ENCODE assay signal across 9 cellular contexts in the genomic region with DNA sequence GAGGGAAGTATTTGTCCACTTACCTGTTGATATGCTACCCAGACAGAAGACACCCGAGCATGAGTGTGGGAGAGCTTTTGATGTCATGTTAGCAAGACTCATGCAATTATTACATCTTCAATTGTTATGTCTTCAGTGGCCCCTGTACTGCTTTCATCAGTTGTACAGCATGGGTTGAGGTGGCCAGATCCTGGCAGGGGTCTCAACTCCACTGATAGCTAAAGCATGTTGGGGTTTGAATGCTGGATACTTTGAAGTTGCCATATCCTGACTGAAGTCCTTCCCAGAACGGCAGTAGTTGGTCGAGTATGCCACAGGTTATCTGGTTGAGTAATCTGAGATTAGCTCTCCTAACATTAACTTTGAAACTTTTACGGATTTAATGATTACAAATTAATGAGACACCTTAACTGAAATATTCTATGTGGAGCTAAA. TPM values are rescaled to one million over a fixed set of nuclear protein-coding genes. Genes with fewer than 3 reads are reported as not detected.
DNase-seq lines count a peak whose midpoint lies in the region; ATAC-seq, FAIRE-seq and TF ChIP-seq lines count a peak whose summit lies in the region.
"Had no signal": no experiment of that assay in that cellular context is flagged by ENCODE, and none has a peak within 500 bp of the region (broad histone marks: within the 10 kb centered on the region; RNA-seq: fewer than 3 reads in every experiment).

No MANE protein-coding gene starts in this region.

- ATAC-seq in GM19328 (IDR thresholded peaks at IDR 0.05; ENCODE audit: unreplicated experiment) (no peak), HG02981 (IDR thresholded peaks at IDR 0.05; ENCODE audit: unreplicated experiment) (no peak)

- peaks cover 26% of the 10 kb centered on the region for H3F3A ChIP-seq in PC-9 (ENCODE audit: insufficient read depth, low read depth)

- H3K4me3 ChIP-seq in PC-9, result peak overlapping the region; percentile 97
- peak overlapping the region; percentile 18 to 76 for H3K4me3 ChIP-seq in esophagus (ENCODE audit: low read depth in 1 of 2, low read length in 2 of 2)
- H3K4me3 ChIP-seq in retinal pigment epithelial cell (ENCODE audit: low read length), result peak overlapping the region; percentile 85

- no peak overlapping the region for H2AFZ ChIP-seq in PC-9

- H3K4me1 ChIP-seq in PC-9 (replicated peaks; ENCODE audit: insufficient read depth) (peaks cover 29% of the 10 kb centered on the region), esophagus (ENCODE audit: control insufficient read depth in 2 of 2, insufficient read depth in 2 of 2, low read length in 1 of 2) (peaks cover 2 to 3% of the 10 kb centered on the region in 2 donors)

- H3K27me3 ChIP-seq in PC-9 (ENCODE audit: insufficient read depth, low read depth), result no peaks in the 10 kb centered on the region
- H3K27me3 ChIP-seq in esophagus (ENCODE audit: control insufficient read depth in 1 of 2, insufficient read depth in 2 of 2, low read length in 2 of 2), result no peaks in the 10 kb centered on the region

- no peaks in the 10 kb centered on the region for H3K9me3 ChIP-seq in PC-9 (ENCODE audit: insufficient read depth, low read depth)
- no peaks in the 10 kb centered on the region for H3K9me3 ChIP-seq in esophagus (ENCODE audit: control insufficient read depth in 2 of 2, insufficient read depth in 1 of 2, low read depth in 1 of 2, low read length in 1 of 2)

- POLR2A ChIA-PET in PC-9 (lab: Charles Lee; ENCODE audit: unreplicated experiment), result interaction anchor here (0.6 kb wide), 1 partner anchor 853 kb away, joined by 4 read pairs; no protein-coding TSS in a partner anchor

- H3K79me2 ChIP-seq in PC-9 (ENCODE audit: low read depth), result peaks cover 51% of the 10 kb centered on the region

- peak; percentile 61 for FAIRE-seq in GM12892 (lab: Jason Lieb, UNC)
- FAIRE-seq: TTC549 had no signal

- H3K36me3 ChIP-seq in PC-9 (ENCODE audit: low read depth), result no peaks in the 10 kb centered on the region; the same call in 1 of the 2 replicates
- peaks cover 0 to 3% of the 10 kb centered on the region in 2 donors for H3K36me3 ChIP-seq in esophagus (ENCODE audit: control insufficient read depth in 2 of 2, insufficient read depth in 2 of 2, low read length in 1 of 2)

- 5 to 7% methylated on average over 4 of the region's 4 CpGs for WGBS in esophagus, 2 donors

- TF ChIP-seq CTCF in PC-9 (conservative IDR thresholded peaks at IDR 0.05), result no peak
- TF ChIP-seq CTCF in retinal pigment epithelial cell (conservative IDR thresholded peaks at IDR 0.05; ENCODE audit: low read depth, low read length), result no peak

- H3K4me2 ChIP-seq in PC-9, result peak overlapping the region; percentile 95

- BruUV-seq in PC-9 (replicated peaks; lab: Mats Ljungman, UMichigan), result TSS peak; percentile 42

- intact Hi-C loops in PC-9 (cut with micrococcal nuclease; ENCODE audit: unreplicated experiment), result loop anchor here (1.0 kb wide), 1 partner anchor 478 kb away; no protein-coding TSS in a partner anchor

- H3K27ac ChIP-seq in PC-9 (no peak overlapping the region), esophagus (ENCODE audit: low read depth in 2 of 2, low read length in 1 of 2) (peak overlapping the region in 1 of 2 donors; percentile 20)

- no peak for TF ChIP-seq POLR2A in GM12892 (IDR thresholded peaks at IDR 0.05; ENCODE audit: low read depth, low read length)

- no peaks in the 10 kb centered on the region for H3K9me2 ChIP-seq in PC-9 (ENCODE audit: insufficient read depth)

- no peak for DNase-seq in GM12892 (ENCODE audit: insufficient read length)
- peak in 1 of 2 experiments; percentile 1 for DNase-seq in PC-9
- no peak for DNase-seq in retinal pigment epithelial cell (ENCODE audit: low read depth)
- DNase-seq in NCI-H2196 treated with DMSO at 0.1 percent for 48 hours (lab: John Stamatoyannopoulos, UW; ENCODE audit: unreplicated experiment), result no peak
- DNase-seq in inferior parietal cortex (ENCODE audit: extremely low spot score), result no peak

- CTCF ChIA-PET in PC-9 (lab: Charles Lee), result no interaction called here

- peaks cover 38% of the 10 kb centered on the region for H4K20me1 ChIP-seq in PC-9 (ENCODE audit: insufficient read depth)

RNA-seq across cellular contexts. Expression of a gene that starts 1.2 kb away (rescaled TPM):
- polyA plus RNA-seq in GM12892 (2012; ENCODE audit: missing spikeins), result 54.3 TPM
- total RNA-seq in PC-9 (2021), result 24.6 and 43.6 TPM in 2 replicates
- polyA plus RNA-seq in esophagus, result 10 to 100 TPM; 22.4 to 30.4 TPM

RNA-seq across cellular contexts. Expression of a gene that starts 46.7 kb away (rescaled TPM):
- not detected for polyA plus RNA-seq in GM12892 (2012; ENCODE audit: missing spikeins)
- 0.23 and 0.72 TPM in 2 replicates for total RNA-seq in PC-9 (2021)
- polyA plus RNA-seq in esophagus, result under 1 TPM in 1 of 2 donors, not detected in 1; 0.02 TPM

RNA-seq across cellular contexts. Expression of a gene that starts 56.7 kb away (rescaled TPM):
- 20.1 TPM for polyA plus RNA-seq in GM12892 (2012; ENCODE audit: missing spikeins)
- total RNA-seq in PC-9 (2021), result 18.2 and 22.4 TPM in 2 replicates
- polyA plus RNA-seq in esophagus, result 1 to 10 TPM; 2.5 to 2.9 TPM

RNA-seq across cellular contexts. Expression of a gene that starts 56.8 kb away (rescaled TPM):
- polyA plus RNA-seq in GM12892 (2012; ENCODE audit: missing spikeins), result 14.6 TPM
- 12.2 and 16.2 TPM in 2 replicates for total RNA-seq in PC-9 (2021)
- 10 to 100 TPM in 1 of 2 donors, 1 to 10 TPM in 1; 6.6 to 10.7 TPM for polyA plus RNA-seq in esophagus

Comparison
In these comparisons a context has a peak if more than half of its experiments do, and no peak if none do; other contexts are left out.
1. H3K4me3 ChIP-seq: peak in every context shown above with its lines; median percentile 97 in PC-9; 85 in retinal pigment epithelial cell; 47 in esophagus.